Comparison of ENCODE assay signal across 21 cellular contexts in genomic region chr1:30734580-30734979, GRCh38. TPM values are rescaled to one million over a fixed set of nuclear protein-coding genes. Genes with fewer than 3 reads are reported as not detected.
DNase-seq lines count a peak whose midpoint lies in the region; ATAC-seq, FAIRE-seq and TF ChIP-seq lines count a peak whose summit lies in the region.
"Had no signal": no experiment of that assay in that cellular context is flagged by ENCODE, and none has a peak within 500 bp of the region (broad histone marks: within the 10 kb centered on the region; RNA-seq: fewer than 3 reads in every experiment).

No MANE protein-coding gene starts in this region.

- no peak for TF ChIP-seq CTCF in pancreas (IDR thresholded peaks at IDR 0.05)
- TF ChIP-seq CTCF in heart left ventricle (IDR thresholded peaks at IDR 0.05): no peak

- DNase-seq in CD4-positive, CD25-positive, alpha-beta regulatory T cell: no peak
- DNase-seq in activated CD8-positive, alpha-beta T cell treated with anti-CD3 and anti-CD28 coated beads, Interleukin-2, amount 10 ng/mL, durations not matched to agents 7 days and 5 days: no peak
- DNase-seq in immature natural killer cell (no peak), pancreas (no peak), frontal cortex (ENCODE audit: low spot score in 2 of 2) (no peak), heart left ventricle (no peak)
- DNase-seq: COR-L47; effector CD4-positive, alpha-beta T cell; erythroblast; GF-D8; midbrain; NCI-H1092; NCI-H1930 had no signal

- no peak for ATAC-seq in CD4-positive, CD25-positive, alpha-beta regulatory T cell (ENCODE audit: low read depth in 2 of 2)
- ATAC-seq in activated CD8-positive, alpha-beta T cell treated with anti-CD3 and anti-CD28 coated beads, Interleukin-2, amount 10 ng/mL, durations not matched to agents 7 days and 5 days: no peak
- no peak for ATAC-seq in pancreas
- ATAC-seq in heart left ventricle: no peak

- no peaks in the 10 kb centered on the region for H3K27me3 Mint-ChIP-seq in CD4-positive, CD25-positive, alpha-beta regulatory T cell
- no peaks in the 10 kb centered on the region for H3K27me3 Mint-ChIP-seq in activated CD8-positive, alpha-beta T cell treated with anti-CD3 and anti-CD28 coated beads, Interleukin-2, amount 10 ng/mL, durations not matched to agents 7 days and 5 days (ENCODE audit: low read depth)
- H3K27me3 Mint-ChIP-seq in immature natural killer cell (ENCODE audit: low read depth in 3 of 3): peaks cover 2 to 17% (median 13%) of the 10 kb centered on the region in 3 donors

- H3K27ac ChIP-seq in BLaER1 (peak overlapping the region; percentile 69; the same call in 1 of the 2 replicates), pancreas (no peak overlapping the region), heart left ventricle (no peak overlapping the region)
- no peak overlapping the region for H3K27ac ChIP-seq in CD4-positive, CD25-positive, alpha-beta regulatory T cell (ENCODE audit: insufficient read depth, low read length, poor library complexity, severe bottlenecking)
- H3K27ac ChIP-seq: prostate gland, SJSA1 had no signal

- H3K4me2 ChIP-seq in BLaER1: peak overlapping the region; percentile 81

- no peak overlapping the region for H3K4me3 Mint-ChIP-seq in CD4-positive, CD25-positive, alpha-beta regulatory T cell
- H3K4me3 Mint-ChIP-seq in activated CD8-positive, alpha-beta T cell treated with anti-CD3 and anti-CD28 coated beads, Interleukin-2, amount 10 ng/mL, durations not matched to agents 7 days and 5 days: no peak overlapping the region
- H3K4me3 Mint-ChIP-seq in immature natural killer cell: no peak overlapping the region
- H3K4me3 Mint-ChIP-seq: type B pancreatic cell had no signal

- no peak for TF ChIP-seq POLR2A in heart left ventricle (IDR thresholded peaks at IDR 0.05)

- POLR2A ChIA-PET in activated CD8-positive, alpha-beta T cell treated with anti-CD3 and anti-CD28 coated beads, Interleukin-2, amount 10 ng/mL, durations not matched to agents 7 days and 5 days (lab: Charles Lee): no interaction called here

- peak overlapping the region in 2 of 3 donors; percentile 29 to 68 for H3K27ac Mint-ChIP-seq in CD4-positive, CD25-positive, alpha-beta regulatory T cell
- H3K27ac Mint-ChIP-seq in activated CD8-positive, alpha-beta T cell treated with anti-CD3 and anti-CD28 coated beads, Interleukin-2, amount 10 ng/mL, durations not matched to agents 7 days and 5 days: peak overlapping the region; percentile 4
- H3K27ac Mint-ChIP-seq in immature natural killer cell: peak overlapping the region; percentile 3 to 77 (median 36)
- H3K27ac Mint-ChIP-seq: type B pancreatic cell had no signal

- no peaks in the 10 kb centered on the region for H3K27me3 ChIP-seq in BLaER1
- H3K27me3 ChIP-seq in CD4-positive, CD25-positive, alpha-beta regulatory T cell (ENCODE audit: control insufficient read depth, insufficient read depth, low read length): no peaks in the 10 kb centered on the region
- H3K27me3 ChIP-seq in pancreas: no peaks in the 10 kb centered on the region
- H3K27me3 ChIP-seq in heart left ventricle: peaks cover 0 to 11% (median 0%) of the 10 kb centered on the region in 9 donors
- H3K27me3 ChIP-seq: SJSA1 had no signal

- peaks cover 100% of the 10 kb centered on the region for H3K4me1 ChIP-seq in BLaER1
- H3K4me1 ChIP-seq in CD4-positive, CD25-positive, alpha-beta regulatory T cell (ENCODE audit: control insufficient read depth, insufficient read depth, low read length, poor library complexity, severe bottlenecking): peaks cover 17% of the 10 kb centered on the region
- H3K4me1 ChIP-seq in pancreas: no peaks in the 10 kb centered on the region
- H3K4me1 ChIP-seq in heart left ventricle: peaks cover 0 to 8% (median 0%) of the 10 kb centered on the region in 12 donors
- H3K4me1 ChIP-seq: prostate gland had no signal

- 0 out of 2 replicates have a peak overlapping the region, but pooled peaks have one; percentile 5 for H3K9ac ChIP-seq in BLaER1

- CTCF ChIA-PET in activated CD8-positive, alpha-beta T cell treated with anti-CD3 and anti-CD28 coated beads, Interleukin-2, amount 10 ng/mL, durations not matched to agents 7 days and 5 days (lab: Charles Lee): interaction anchor here (2.2 kb wide), 1 partner anchor 15 kb away, joined by 14 read pairs; no protein-coding TSS in a partner anchor

- 90 to 95% methylated on average over 4 of the region's 4 CpGs for WGBS in pancreas, 2 donors
- 95 to 97% (median 96%) methylated on average over 4 of the region's 4 CpGs for WGBS in heart left ventricle, 4 donors

- H3K36me3 ChIP-seq in BLaER1: peaks cover 72% of the 10 kb centered on the region
- peaks cover 72% of the 10 kb centered on the region for H3K36me3 ChIP-seq in CD4-positive, CD25-positive, alpha-beta regulatory T cell (ENCODE audit: control insufficient read depth, insufficient read depth, low read length)
- no peaks in the 10 kb centered on the region for H3K36me3 ChIP-seq in pancreas
- peaks cover 0 to 73% (median 0%) of the 10 kb centered on the region in 9 donors for H3K36me3 ChIP-seq in heart left ventricle
- H3K36me3 ChIP-seq: prostate gland, SJSA1 had no signal

- intact Hi-C loops in pancreas (cut with DNase I) (no loop called here), heart left ventricle (cut with DNase I) (loop anchor here in 1 of 10 donors (5.0 kb wide), 1 partner anchor 193 kb away; no protein-coding TSS in a partner anchor)

- no peak overlapping the region for H3K4me3 ChIP-seq in BLaER1
- H3K4me3 ChIP-seq in CD4-positive, CD25-positive, alpha-beta regulatory T cell (ENCODE audit: low read depth, low read length): no peak overlapping the region
- no peak overlapping the region for H3K4me3 ChIP-seq in pancreas
- H3K4me3 ChIP-seq in heart left ventricle: no peak overlapping the region
- H3K4me3 ChIP-seq: prostate gland, SJSA1 had no signal

- peaks cover 0 to 2% (median 0%) of the 10 kb centered on the region in 7 donors for H3K9me3 Mint-ChIP-seq in CD4-positive, CD25-positive, alpha-beta regulatory T cell
- H3K9me3 Mint-ChIP-seq in activated CD8-positive, alpha-beta T cell treated with anti-CD3 and anti-CD28 coated beads, Interleukin-2, amount 10 ng/mL, durations not matched to agents 7 days and 5 days (ENCODE audit: insufficient read depth): no peaks in the 10 kb centered on the region
- peaks cover 0 to 6% (median 4%) of the 10 kb centered on the region in 6 donors for H3K9me3 Mint-ChIP-seq in immature natural killer cell
- H3K9me3 Mint-ChIP-seq: type B pancreatic cell had no signal

- H3K9me3 ChIP-seq in BLaER1 (no peaks in the 10 kb centered on the region), pancreas (no peaks in the 10 kb centered on the region), heart left ventricle (no peaks in the 10 kb centered on the region)
- no peaks in the 10 kb centered on the region for H3K9me3 ChIP-seq in CD4-positive, CD25-positive, alpha-beta regulatory T cell (ENCODE audit: control insufficient read depth in 2 of 2, low read length in 2 of 2)
- H3K9me3 ChIP-seq: prostate gland, SJSA1 had no signal

- H3K36me3 Mint-ChIP-seq in CD4-positive, CD25-positive, alpha-beta regulatory T cell: peaks cover 54% of the 10 kb centered on the region
- H3K36me3 Mint-ChIP-seq in activated CD8-positive, alpha-beta T cell treated with anti-CD3 and anti-CD28 coated beads, Interleukin-2, amount 10 ng/mL, durations not matched to agents 7 days and 5 days (ENCODE audit: low read depth): peaks cover 71% of the 10 kb centered on the region
- peaks cover 43 to 60% (median 44%) of the 10 kb centered on the region in 3 donors for H3K36me3 Mint-ChIP-seq in immature natural killer cell
- H3K36me3 Mint-ChIP-seq: type B pancreatic cell had no signal

- FAIRE-seq in pancreas (lab: Jason Lieb, UNC) (no peak), frontal cortex (lab: Jason Lieb, UNC) (no peak)
- FAIRE-seq: GM18507 had no signal

- peaks cover 96% of the 10 kb centered on the region for H4K20me1 ChIP-seq in BLaER1

- H3K4me1 Mint-ChIP-seq in CD4-positive, CD25-positive, alpha-beta regulatory T cell: peaks cover 0 to 46% (median 19%) of the 10 kb centered on the region in 4 donors
- H3K4me1 Mint-ChIP-seq in activated CD8-positive, alpha-beta T cell treated with anti-CD3 and anti-CD28 coated beads, Interleukin-2, amount 10 ng/mL, durations not matched to agents 7 days and 5 days (ENCODE audit: low read depth): peaks cover 50% of the 10 kb centered on the region
- H3K4me1 Mint-ChIP-seq in immature natural killer cell: peaks cover 50 to 68% of the 10 kb centered on the region in 2 donors

RNA-seq across cellular contexts. Expression of gene MATN1, which starts 11.2 kb away (rescaled TPM):
- 1.9 TPM for total RNA-seq in CD4-positive, CD25-positive, alpha-beta regulatory T cell
- not detected for polyA plus RNA-seq in CD4-positive, CD25-positive, alpha-beta regulatory T cell
- total RNA-seq in activated CD8-positive, alpha-beta T cell treated with anti-CD3 and anti-CD28 coated beads, Interleukin-2, amount 10 ng/mL, durations not matched to agents 7 days and 5 days: not detected
- polyA plus RNA-seq in immature natural killer cell (not detected), pancreas (under 1 TPM in 1 of 2 donors, not detected in 1; 0.07 TPM), heart left ventricle (not detected)
- total RNA-seq in pancreas (under 1 TPM in 1 of 6 donors, not detected in 5; 0.06 TPM), frontal cortex (0.41 TPM), heart left ventricle (under 1 TPM in 1 of 9 donors, not detected in 8; 0.67 TPM)
- total RNA-seq: fibroblast of villous mesenchyme; left ventricle myocardium superior; T-helper 1 cell treated with Interleukin-12 subunit alpha and Interleukin-12 subunit beta and Interleukin-4 antibody, amounts not matched to agents 30 ng/mL and 1 ng/mL, for 36 hours had no signal

RNA-seq across cellular contexts. Expression of gene LAPTM5, which starts 23.0 kb away (rescaled TPM):
- 589 TPM for total RNA-seq in CD4-positive, CD25-positive, alpha-beta regulatory T cell
- 100 to 1,000 TPM; 552 to 687 (median 620) TPM for polyA plus RNA-seq in CD4-positive, CD25-positive, alpha-beta regulatory T cell
- total RNA-seq in activated CD8-positive, alpha-beta T cell treated with anti-CD3 and anti-CD28 coated beads, Interleukin-2, amount 10 ng/mL, durations not matched to agents 7 days and 5 days: 100 to 1,000 TPM; 407 to 413 TPM
- polyA plus RNA-seq in immature natural killer cell (100 to 1,000 TPM; 464 to 744 (median 541) TPM), pancreas (10 to 100 TPM in 1 of 2 donors, 1 to 10 TPM in 1; 8.6 to 12.5 TPM), heart left ventricle (10 to 100 TPM in 1 of 2 donors, 1 to 10 TPM in 1; 6.9 to 28.7 TPM)
- total RNA-seq in pancreas (10 to 100 TPM in 3 of 6 donors, 1 to 10 TPM in 3; 3.7 to 80.5 (median 15.2) TPM), frontal cortex (3.7 TPM), heart left ventricle (100 to 1,000 TPM in 1 of 9 donors, 10 to 100 TPM in 7, 1 to 10 TPM in 1; 9.4 to 260 (median 14.3) TPM)
- total RNA-seq: fibroblast of villous mesenchyme, SJSA1 had no signal
